ENCODE assay signal across 1 cellular context in the genomic region with DNA sequence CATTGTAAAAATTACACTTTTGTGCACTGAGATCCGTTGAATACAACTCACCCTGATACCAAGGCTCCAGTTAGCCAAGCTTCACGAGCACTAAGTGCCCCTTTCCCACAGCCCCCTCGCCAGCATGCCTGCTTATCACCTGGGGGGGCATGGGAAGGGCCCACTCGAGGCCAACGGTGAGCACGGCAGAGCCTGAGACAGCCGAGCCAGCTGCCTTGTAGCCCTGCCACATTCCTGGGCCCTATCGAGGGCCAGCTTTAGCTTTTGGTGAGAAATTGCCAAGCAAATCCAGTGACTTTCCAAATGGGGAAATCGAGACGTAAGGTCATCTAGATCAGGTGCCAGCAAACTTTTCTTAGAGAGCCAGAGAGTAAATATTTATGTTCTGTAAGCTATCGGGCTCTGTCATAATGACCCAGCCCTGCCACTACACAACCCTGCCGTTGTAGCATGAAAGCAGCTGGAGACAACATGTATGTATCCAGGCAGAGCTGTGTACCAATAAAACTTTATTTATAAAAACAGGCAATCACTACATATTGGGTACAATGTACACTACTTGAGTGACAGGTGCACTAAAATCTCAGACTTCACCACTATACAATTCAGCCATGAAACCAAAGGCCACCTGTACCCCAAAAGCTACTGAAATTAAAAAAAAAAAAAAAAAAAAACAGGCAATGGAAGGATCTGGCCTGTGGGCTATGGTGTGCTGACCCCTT.
TF ChIP-seq lines count a peak whose summit lies in the region.

No MANE protein-coding gene starts in this region.

TF ChIP-seq in WTC11, 78 proteins besides CTCF, POLR2A, EP300 and RAD21 (continued from another document):
- TF ChIP-seq AFF4 (CRISPR knock-in tag; IDR thresholded peaks at IDR 0.05; ENCODE audit: borderline replicate concordance) = no peak
- no peak for TF ChIP-seq ZNF423 (CRISPR knock-in tag; IDR thresholded peaks at IDR 0.05)
- TF ChIP-seq NR3C1 (CRISPR knock-in tag; conservative IDR thresholded peaks at IDR 0.05; ENCODE audit: low read depth) = no peak
- no peak for TF ChIP-seq GTF2I (CRISPR knock-in tag; conservative IDR thresholded peaks at IDR 0.05)
- TF ChIP-seq CREB1 (CRISPR knock-in tag; IDR thresholded peaks at IDR 0.05) = no peak
- no peak for TF ChIP-seq EMX1 (CRISPR knock-in tag; IDR thresholded peaks at IDR 0.05)
- TF ChIP-seq SP1 (CRISPR knock-in tag; conservative IDR thresholded peaks at IDR 0.05) = no peak
- no peak for TF ChIP-seq MXD4 (CRISPR knock-in tag; IDR thresholded peaks at IDR 0.05; ENCODE audit: borderline replicate concordance)
- TF ChIP-seq, protein P1, sequence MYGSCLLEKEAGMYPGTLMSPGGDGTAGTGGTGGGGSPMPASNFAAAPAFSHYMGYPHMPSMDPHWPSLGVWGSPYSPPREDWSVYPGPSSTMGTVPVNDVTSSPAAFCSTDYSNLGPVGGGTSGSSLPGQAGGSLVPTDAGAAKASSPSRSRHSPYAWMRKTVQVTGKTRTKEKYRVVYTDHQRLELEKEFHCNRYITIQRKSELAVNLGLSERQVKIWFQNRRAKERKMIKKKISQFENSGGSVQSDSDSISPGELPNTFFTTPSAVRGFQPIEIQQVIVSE (CRISPR knock-in tag; IDR thresholded peaks at IDR 0.05; ENCODE audit: borderline replicate concordance) = no peak
- no peak for TF ChIP-seq NR2C2 (CRISPR knock-in tag; IDR thresholded peaks at IDR 0.05)
- no peak for TF ChIP-seq TCF7 (CRISPR knock-in tag; IDR thresholded peaks at IDR 0.05; ENCODE audit: low read depth)
